ENCODE assay signal across 15 cellular contexts in genomic region chr1:50985094-50985493, GRCh38. TPM values are rescaled to one million over a fixed set of nuclear protein-coding genes. Genes with fewer than 3 reads are reported as not detected.
DNase-seq lines count a peak whose midpoint lies in the region; ATAC-seq and TF ChIP-seq lines count a peak whose summit lies in the region.
"Had no signal": no experiment of that assay in that cellular context is flagged by ENCODE, and none has a peak within 500 bp of the region (broad histone marks: within the 10 kb centered on the region; RNA-seq: fewer than 3 reads in every experiment).

No MANE protein-coding gene starts in this region.

- CTCF ChIA-PET in SK-N-SH (lab: Yijun Ruan, JAX) (interaction anchor here (1.0 kb wide), 1 partner anchor 342 kb away, joined by 3 read pairs; no protein-coding TSS in a partner anchor), HEK293 (lab: Yijun Ruan, JAX) (interaction anchor here (0.7 to 1.5 kb wide), 3 partner anchors 19 to 206 kb away, joined by 3 to 4 read pairs (median 3); no protein-coding TSS in a partner anchor), activated B cell treated with CpG ODN at 0.5 μM for 24 hours (lab: Charles Lee) (no interaction called here)
- CTCF ChIA-PET in activated CD8-positive, alpha-beta T cell treated with anti-CD3 and anti-CD28 coated beads, Interleukin-2, amount 10 ng/mL, durations not matched to agents 7 days and 5 days (lab: Charles Lee), result interaction anchor here (1.2 kb wide), 1 partner anchor 24 kb away, joined by 4 read pairs; no protein-coding TSS in a partner anchor

- no peak overlapping the region for H3K4me2 ChIP-seq in SK-N-SH

- H3K27me3 Mint-ChIP-seq in activated B cell treated with CpG ODN at 0.5 μM for 24 hours, result no peaks in the 10 kb centered on the region
- peaks cover 18% of the 10 kb centered on the region for H3K27me3 Mint-ChIP-seq in activated CD8-positive, alpha-beta T cell treated with anti-CD3 and anti-CD28 coated beads, Interleukin-2, amount 10 ng/mL, durations not matched to agents 7 days and 5 days (ENCODE audit: low read depth)

- TF ChIP-seq CTCF in SK-N-SH (IDR thresholded peaks at IDR 0.05) (no peak), HEK293 (tag by site-specific recombination; IDR thresholded peaks at IDR 0.05) (no peak), activated B cell treated with CpG ODN at 0.5 μM for 24 hours (IDR thresholded peaks at IDR 0.05) (no peak), uterus (IDR thresholded peaks at IDR 0.05) (no peak)

- no peak overlapping the region for H3K4me3 ChIP-seq in SK-N-SH (ENCODE audit: low read depth in 2 of 2, low read length in 1 of 2)
- H3K4me3 ChIP-seq in HEK293 (ENCODE audit: low read depth, low read length), result peak overlapping the region; percentile 28
- H3K4me3 ChIP-seq in uterus, result no peak overlapping the region
- H3K4me3 ChIP-seq: MG63, stomach had no signal

- H3K4me1 ChIP-seq in SK-N-SH (ENCODE audit: control insufficient read depth in 1 of 2, insufficient read depth in 2 of 2, low read depth in 1 of 2, low read length in 1 of 2), result peaks cover 2 to 16% of the 10 kb centered on the region in 2 experiments; a peak in 3 of 4 replicates
- peaks cover 16% of the 10 kb centered on the region for H3K4me1 ChIP-seq in HEK293 (ENCODE audit: control insufficient read depth, insufficient read depth, low read length)
- no peaks in the 10 kb centered on the region for H3K4me1 ChIP-seq in uterus
- H3K4me1 ChIP-seq: Caco-2, stomach had no signal

- DNase-seq in SK-N-SH, result no peak
- no peak for DNase-seq in activated B cell treated with CpG ODN at 0.5 μM for 24 hours
- DNase-seq in uterus, result no peak
- no peak for DNase-seq in activated CD8-positive, alpha-beta T cell treated with anti-CD3 and anti-CD28 coated beads, Interleukin-2, amount 10 ng/mL, durations not matched to agents 7 days and 5 days
- no peak for DNase-seq in activated CD8-positive, alpha-beta memory T cell treated with anti-CD3 and anti-CD28 coated beads, Interleukin-2, amount 50 U/mL, for 48 hours
- DNase-seq: activated gamma-delta T cell; amygdala; Caco-2; MG63; naive thymus-derived CD8-positive, alpha-beta T cell; NCI-H510A; stomach had no signal

- no peak for TF ChIP-seq POLR2A in uterus (IDR thresholded peaks at IDR 0.05)

- H3K9me3 ChIP-seq in SK-N-SH, result no peaks in the 10 kb centered on the region
- no peaks in the 10 kb centered on the region for H3K9me3 ChIP-seq in HEK293 (ENCODE audit: control insufficient read depth, insufficient read depth, low read depth, low read length)
- no peaks in the 10 kb centered on the region for H3K9me3 ChIP-seq in uterus
- H3K9me3 ChIP-seq: Caco-2, MG63, stomach had no signal

- WGBS in SK-N-SH (ENCODE audit: low lambda C conversion rate), result 56% methylated on average over 1 of the region's 1 CpG

- H3K36me3 Mint-ChIP-seq in activated B cell treated with CpG ODN at 0.5 μM for 24 hours (ENCODE audit: low read depth), result no peaks in the 10 kb centered on the region
- H3K36me3 Mint-ChIP-seq in activated CD8-positive, alpha-beta T cell treated with anti-CD3 and anti-CD28 coated beads, Interleukin-2, amount 10 ng/mL, durations not matched to agents 7 days and 5 days (ENCODE audit: low read depth), result peaks cover 1% of the 10 kb centered on the region
- H3K36me3 Mint-ChIP-seq: naive thymus-derived CD8-positive, alpha-beta T cell had no signal

- peaks cover 8% of the 10 kb centered on the region for H3F3A ChIP-seq in SK-N-SH (replicated peaks; ENCODE audit: insufficient read depth)

- no peaks in the 10 kb centered on the region for H4K20me1 ChIP-seq in SK-N-SH (ENCODE audit: insufficient read depth)

- H3K9ac ChIP-seq in SK-N-SH, result no peak overlapping the region

- TF ChIP-seq EP300 in SK-N-SH (IDR thresholded peaks at IDR 0.05; ENCODE audit: borderline replicate concordance in 1 of 2, low read depth in 1 of 2, low read length in 1 of 2), result no peak

- no peaks in the 10 kb centered on the region for H3K36me3 ChIP-seq in SK-N-SH (replicated peaks in 1 of 2; ENCODE audit: control insufficient read depth in 1 of 2, insufficient read depth in 2 of 2, low read length in 1 of 2)
- no peaks in the 10 kb centered on the region for H3K36me3 ChIP-seq in HEK293 (ENCODE audit: control insufficient read depth in 2 of 2, insufficient read depth in 1 of 2, low read length in 2 of 2)
- H3K36me3 ChIP-seq in uterus, result no peaks in the 10 kb centered on the region
- H3K36me3 ChIP-seq: MG63, stomach had no signal

- no peaks in the 10 kb centered on the region for H3K9me3 Mint-ChIP-seq in activated B cell treated with CpG ODN at 0.5 μM for 24 hours
- no peaks in the 10 kb centered on the region for H3K9me3 Mint-ChIP-seq in activated CD8-positive, alpha-beta T cell treated with anti-CD3 and anti-CD28 coated beads, Interleukin-2, amount 10 ng/mL, durations not matched to agents 7 days and 5 days (ENCODE audit: insufficient read depth)
- H3K9me3 Mint-ChIP-seq: naive thymus-derived CD8-positive, alpha-beta T cell had no signal

- H3K27me3 ChIP-seq in SK-N-SH (ENCODE audit: insufficient read depth) (no peaks in the 10 kb centered on the region), uterus (no peaks in the 10 kb centered on the region)
- H3K27me3 ChIP-seq: MG63 had no signal

- H3K27ac ChIP-seq in SK-N-SH (ENCODE audit: low read depth in 2 of 2, low read length in 1 of 2) (no peak overlapping the region), HEK293 (ENCODE audit: extremely low read depth, low read depth, low read length) (peak overlapping the region; percentile 66), uterus (peak overlapping the region; percentile 45 to 98)
- H3K27ac ChIP-seq: stomach had no signal

- no peak for TF ChIP-seq RAD21 in SK-N-SH (IDR thresholded peaks at IDR 0.05; ENCODE audit: low read length)

- POLR2A ChIA-PET in SK-N-SH (lab: Yijun Ruan, JAX), result no interaction called here
- POLR2A ChIA-PET in HEK293 (lab: Yijun Ruan, JAX), result interaction anchor here (0.8 to 1.5 kb wide), 2 partner anchors 9 to 15 kb away, joined by 4 to 9 read pairs; partner anchors contain the start of gene CDKN2C
- POLR2A ChIA-PET in activated B cell treated with CpG ODN at 0.5 μM for 24 hours (lab: Charles Lee), result no interaction called here
- POLR2A ChIA-PET in activated CD8-positive, alpha-beta T cell treated with anti-CD3 and anti-CD28 coated beads, Interleukin-2, amount 10 ng/mL, durations not matched to agents 7 days and 5 days (lab: Charles Lee), result no interaction called here

- no peaks in the 10 kb centered on the region for H3K4me1 Mint-ChIP-seq in activated B cell treated with CpG ODN at 0.5 μM for 24 hours
- H3K4me1 Mint-ChIP-seq in activated CD8-positive, alpha-beta T cell treated with anti-CD3 and anti-CD28 coated beads, Interleukin-2, amount 10 ng/mL, durations not matched to agents 7 days and 5 days (ENCODE audit: low read depth), result no peaks in the 10 kb centered on the region
- H3K4me1 Mint-ChIP-seq: naive thymus-derived CD8-positive, alpha-beta T cell had no signal

- peaks cover 48% of the 10 kb centered on the region for H3K79me2 ChIP-seq in SK-N-SH (ENCODE audit: insufficient read depth)

- no peak for ATAC-seq in SK-N-SH treated with all-trans-retinoic acid at 6 μM for 48 hours
- no peak for ATAC-seq in activated B cell treated with CpG ODN at 0.5 μM for 24 hours (ENCODE audit: low read depth)
- ATAC-seq in activated CD8-positive, alpha-beta T cell treated with anti-CD3 and anti-CD28 coated beads, Interleukin-2, amount 10 ng/mL, durations not matched to agents 7 days and 5 days, result no peak
- no peak for ATAC-seq in GM19455 (IDR thresholded peaks at IDR 0.05; ENCODE audit: unreplicated experiment)
- ATAC-seq: naive thymus-derived CD8-positive, alpha-beta T cell had no signal

- H3K4me3 Mint-ChIP-seq in activated B cell treated with CpG ODN at 0.5 μM for 24 hours, result no peak overlapping the region
- H3K4me3 Mint-ChIP-seq in activated CD8-positive, alpha-beta T cell treated with anti-CD3 and anti-CD28 coated beads, Interleukin-2, amount 10 ng/mL, durations not matched to agents 7 days and 5 days, result no peak overlapping the region
- H3K4me3 Mint-ChIP-seq: naive thymus-derived CD8-positive, alpha-beta T cell had no signal

- no peak overlapping the region for H2AFZ ChIP-seq in SK-N-SH (ENCODE audit: low read depth)

- no peaks in the 10 kb centered on the region for H3K9me2 ChIP-seq in SK-N-SH

- intact Hi-C loops in activated B cell treated with CpG ODN at 0.5 μM for 24 hours (cut with micrococcal nuclease), result no loop called here
- intact Hi-C loops in uterus (cut with DNase I; ENCODE audit: low total_unique reads), result no loop called here

- peak overlapping the region; percentile 1 for H3K27ac Mint-ChIP-seq in activated B cell treated with CpG ODN at 0.5 μM for 24 hours
- no peak overlapping the region for H3K27ac Mint-ChIP-seq in activated CD8-positive, alpha-beta T cell treated with anti-CD3 and anti-CD28 coated beads, Interleukin-2, amount 10 ng/mL, durations not matched to agents 7 days and 5 days
- H3K27ac Mint-ChIP-seq: naive thymus-derived CD8-positive, alpha-beta T cell had no signal

TF ChIP-seq in SK-N-SH treated with all-trans-retinoic acid at 6 μM for 48 hours, 23 proteins besides CTCF, POLR2A, EP300 and RAD21 (continues in another document):
- TF ChIP-seq SNAI2 (CRISPR knock-in tag; IDR thresholded peaks at IDR 0.05) (no peak), ZFP30 (CRISPR knock-in tag; IDR thresholded peaks at IDR 0.05) (no peak), ISL1 (CRISPR knock-in tag; IDR thresholded peaks at IDR 0.05) (peak; percentile 17; the same call in 1 of the 2 replicates)

TF ChIP-seq in SK-N-SH, 30 proteins besides CTCF, POLR2A, EP300 and RAD21 (continues in another document):
- TF ChIP-seq YY1 (IDR thresholded peaks at IDR 0.05; ENCODE audit: low read depth) (no peak), TEAD4 (IDR thresholded peaks at IDR 0.05; ENCODE audit: borderline replicate concordance, insufficient read depth) (no peak), GABPA (IDR thresholded peaks at IDR 0.05; ENCODE audit: low read depth) (no peak)

TF ChIP-seq in HEK293, 187 proteins besides CTCF, POLR2A, EP300 and RAD21 (continues in another document):
- peak; percentile 83 for TF ChIP-seq ZNF335 (tag by site-specific recombination; conservative IDR thresholded peaks at IDR 0.05)

RNA-seq across cellular contexts. Expression of gene CDKN2C, which starts 15.0 kb away (rescaled TPM):
- polyA plus RNA-seq in SK-N-SH (2012; rRNA removed), result 27.0 and 29.4 TPM in 2 replicates
- polyA plus RNA-seq in SK-N-SH (2012; cell fraction: cytosol; rRNA removed), result 32.5 and 34.1 TPM in 2 replicates
- 14.5 and 18.9 TPM in 2 replicates for polyA plus RNA-seq in SK-N-SH (2012; cell fraction: nucleus; rRNA removed)
- total RNA-seq in activated B cell treated with CpG ODN at 0.5 μM for 24 hours (2.8 and 3.3 TPM in 2 replicates), uterus (100 to 1,000 TPM in 1 of 4 donors, 10 to 100 TPM in 3; 13.4 to 103 (median 22.2) TPM)
- 10 to 100 TPM; 82.0 to 82.5 TPM for total RNA-seq in activated CD8-positive, alpha-beta T cell treated with anti-CD3 and anti-CD28 coated beads, Interleukin-2, amount 10 ng/mL, durations not matched to agents 7 days and 5 days

RNA-seq across cellular contexts. Expression of gene FAF1, which starts 25.0 kb away (rescaled TPM):
- 8.7 and 9.7 TPM in 2 replicates for polyA plus RNA-seq in SK-N-SH (2012; rRNA removed)
- 16.1 and 20.5 TPM in 2 replicates for polyA plus RNA-seq in SK-N-SH (2012; cell fraction: cytosol; rRNA removed)
- 5.2 and 8.0 TPM in 2 replicates for polyA plus RNA-seq in SK-N-SH (2012; cell fraction: nucleus; rRNA removed)
- total RNA-seq in activated B cell treated with CpG ODN at 0.5 μM for 24 hours (57.2 and 61.7 TPM in 2 replicates), uterus (10 to 100 TPM; 34.1 to 77.2 (median 64.1) TPM)
- total RNA-seq in activated CD8-positive, alpha-beta T cell treated with anti-CD3 and anti-CD28 coated beads, Interleukin-2, amount 10 ng/mL, durations not matched to agents 7 days and 5 days, result 100 to 1,000 TPM in 1 of 2 experiments, 10 to 100 TPM in 1; 95.6 to 104 TPM

Comparison
In these comparisons a context has a peak if more than half of its experiments do, and no peak if none do; other contexts are left out.
1. H3K27ac ChIP-seq: peak in HEK293 (single experiment) and uterus (2 of 2); none in SK-N-SH (0 of 2).